8 cellular contexts compared by ENCODE assay signal in genomic region chr6:98769546-98769945, GRCh38.
DNase-seq lines count a peak whose midpoint lies in the region; ATAC-seq and TF ChIP-seq lines count a peak whose summit lies in the region.

No MANE protein-coding gene starts in this region.

- DNase-seq in NCI-H1417 (lab: John Stamatoyannopoulos, UW), result peak; percentile 32 to 70 (median 65)
- no peak for DNase-seq in NCI-H1417 treated with DMSO at 0.1 percent for 48 hours (lab: John Stamatoyannopoulos, UW)
- DNase-seq in Panc1 (ENCODE audit: low read depth, low spot score), result no peak
- DNase-seq in kidney epithelial cell (ENCODE audit: low read depth), result no peak
- no peak for DNase-seq in aorta

- no TSS peak for BruUV-seq in Panc1 (replicated peaks; lab: Mats Ljungman, UMichigan)

- intact Hi-C loops in Panc1 (cut with micrococcal nuclease; ENCODE audit: unreplicated experiment) (loop anchor here (5.0 kb wide), 1 partner anchor 73 kb away; no protein-coding TSS in a partner anchor), aorta (cut with DNase I) (no loop called here)

- in situ Hi-C loops in Panc1 (cut with HindIII; ENCODE audit: low pct_unique_long_range_greater_than_20kb, low sequenced_read_pairs), result no loop called here

- H3K4me1 ChIP-seq in HEK293 (ENCODE audit: control insufficient read depth, insufficient read depth, low read length), result no peaks in the 10 kb centered on the region
- no peaks in the 10 kb centered on the region for H3K4me1 ChIP-seq in Panc1 (ENCODE audit: control insufficient read depth, insufficient read depth, low read length)
- H3K4me1 ChIP-seq in aorta (ENCODE audit: control insufficient read depth in 1 of 2, insufficient read depth in 2 of 2, low read length in 2 of 2), result no peaks in the 10 kb centered on the region

- CTCF ChIA-PET in HEK293 (lab: Yijun Ruan, JAX), result interaction anchor here (0.5 to 2.8 kb wide), 21 partner anchors 9 to 473 kb away, joined by 3 to 16 read pairs (median 4); no protein-coding TSS in a partner anchor
- CTCF ChIA-PET in Panc1 (lab: Charles Lee), result interaction anchor here (0.8 kb wide), 1 partner anchor 76 kb away, joined by 8 read pairs; no protein-coding TSS in a partner anchor

- H3K27ac ChIP-seq in HEK293 (ENCODE audit: extremely low read depth, low read depth, low read length), result no peak overlapping the region
- no peak overlapping the region for H3K27ac ChIP-seq in Panc1 (ENCODE audit: low read length)
- no peak overlapping the region for H3K27ac ChIP-seq in aorta (ENCODE audit: low read depth in 1 of 2, low read length in 2 of 2)

- H3K9me3 ChIP-seq in HEK293 (ENCODE audit: control insufficient read depth, insufficient read depth, low read depth, low read length), result no peaks in the 10 kb centered on the region
- no peaks in the 10 kb centered on the region for H3K9me3 ChIP-seq in Panc1 (ENCODE audit: control insufficient read depth, insufficient read depth, low read depth, low read length)
- H3K9me3 ChIP-seq in aorta (ENCODE audit: control insufficient read depth, low read length), result no peaks in the 10 kb centered on the region

- H3K36me3 ChIP-seq in HEK293 (ENCODE audit: control insufficient read depth in 2 of 2, insufficient read depth in 1 of 2, low read length in 2 of 2) (no peaks in the 10 kb centered on the region), Panc1 (ENCODE audit: control insufficient read depth, insufficient read depth, low read length) (no peaks in the 10 kb centered on the region), kidney epithelial cell (ENCODE audit: control insufficient read depth, insufficient read depth, low read length) (no peaks in the 10 kb centered on the region), aorta (ENCODE audit: control insufficient read depth in 1 of 2, insufficient read depth in 2 of 2, low read length in 1 of 2) (no peaks in the 10 kb centered on the region)

- ATAC-seq in Panc1 (peak; percentile 65; the same call in 1 of the 2 replicates), HG02610 (IDR thresholded peaks at IDR 0.05; ENCODE audit: unreplicated experiment) (no peak), aorta (ENCODE audit: low FRiP score) (no peak), GM21360 (IDR thresholded peaks at IDR 0.05; ENCODE audit: unreplicated experiment) (no peak)

- POLR2A ChIA-PET in HEK293 (lab: Yijun Ruan, JAX), result interaction anchor here (1.0 kb wide), 1 partner anchor 66 kb away, joined by 4 read pairs; no protein-coding TSS in a partner anchor
- POLR2A ChIA-PET in Panc1 (lab: Charles Lee), result no interaction called here

- H3K4me3 ChIP-seq in HEK293 (ENCODE audit: low read depth, low read length) (no peak overlapping the region), Panc1 (ENCODE audit: low read depth in 2 of 2, low read length in 2 of 2) (no peak overlapping the region), kidney epithelial cell (ENCODE audit: low read depth, low read length) (no peak overlapping the region), aorta (ENCODE audit: low read length in 2 of 2) (no peak overlapping the region)

- TF ChIP-seq CTCF in HEK293 (tag by site-specific recombination; IDR thresholded peaks at IDR 0.05) (peak; percentile 29; the same call in 1 of the 2 replicates), Panc1 (IDR thresholded peaks at IDR 0.05) (peak; percentile 45), kidney epithelial cell (IDR thresholded peaks at IDR 0.05; ENCODE audit: insufficient read depth, low read length, poor library complexity, severe bottlenecking) (peak; percentile 43)

- 93 to 96% methylated on average over 1 of the region's 1 CpG for WGBS in aorta, 2 donors

- H3K27me3 ChIP-seq in Panc1 (ENCODE audit: control insufficient read depth, insufficient read depth, low read length), result no peaks in the 10 kb centered on the region
- H3K27me3 ChIP-seq in kidney epithelial cell (ENCODE audit: control insufficient read depth, insufficient read depth, low read length), result no peaks in the 10 kb centered on the region
- H3K27me3 ChIP-seq in aorta (ENCODE audit: control insufficient read depth in 1 of 2, insufficient read depth in 2 of 2, low read length in 1 of 2), result no peaks in the 10 kb centered on the region

TF ChIP-seq in HEK293, 187 proteins besides CTCF, POLR2A, EP300 and RAD21:
- TF ChIP-seq PRDM10 (tag by site-specific recombination; IDR thresholded peaks at IDR 0.05) (no peak), ZNF155 (tag by site-specific recombination; IDR thresholded peaks at IDR 0.05) (no peak), REPIN1 (tag by site-specific recombination; IDR thresholded peaks at IDR 0.05; ENCODE audit: low read depth) (no peak), ZNF561 (tag by site-specific recombination; IDR thresholded peaks at IDR 0.05; ENCODE audit: borderline replicate concordance) (no peak), ZNF654 (tag by site-specific recombination; IDR thresholded peaks at IDR 0.05; ENCODE audit: low read depth) (peak; percentile 45), KLF8 (tag by site-specific recombination; IDR thresholded peaks at IDR 0.05) (no peak), KLF16 (tag by site-specific recombination; IDR thresholded peaks at IDR 0.05) (no peak), PRDM1 (tag by site-specific recombination; IDR thresholded peaks at IDR 0.05) (no peak)

Comparison
In these comparisons a context has a peak if more than half of its experiments do, and no peak if none do; other contexts are left out.
1. DNase-seq: peak in NCI-H1417 (3 of 3); none in NCI-H1417 treated with DMSO at 0.1 percent for 48 hours (single experiment), Panc1 (single experiment), kidney epithelial cell (single experiment) and aorta (0 of 2).
2. Peak in every context shown above with its lines, with median percentiles within 50 percentile points of each other: CTCF ChIP-seq.